ENCODE assay signal across 8 cellular contexts in genomic region chr9:16191691-16192402, GRCh38.
DNase-seq lines count a peak whose midpoint lies in the region; ATAC-seq and TF ChIP-seq lines count a peak whose summit lies in the region.

No MANE protein-coding gene starts in this region.

- no peaks in the 10 kb centered on the region for H3K4me1 Mint-ChIP-seq in activated T-cell treated with anti-CD3 and anti-CD28 coated beads, Interleukin-2, amount 50 U/mL, for 24 hours (ENCODE audit: low read depth)
- H3K4me1 Mint-ChIP-seq in progenitor cell of endocrine pancreas (ENCODE audit: low read depth), result peaks cover 3% of the 10 kb centered on the region
- H3K4me1 Mint-ChIP-seq in activated T-helper 17 cell treated with anti-CD3 and anti-CD28 coated beads, Interleukin-2, amount 50 U/mL, for 72 hours, result no peaks in the 10 kb centered on the region

- H3K4me3 Mint-ChIP-seq in activated T-cell treated with anti-CD3 and anti-CD28 coated beads, Interleukin-2, amount 50 U/mL, for 24 hours, result no peak overlapping the region
- H3K4me3 Mint-ChIP-seq in progenitor cell of endocrine pancreas (ENCODE audit: low read depth), result no peak overlapping the region
- no peak overlapping the region for H3K4me3 Mint-ChIP-seq in activated T-helper 17 cell treated with anti-CD3 and anti-CD28 coated beads, Interleukin-2, amount 50 U/mL, for 72 hours

- H3K9me3 Mint-ChIP-seq in activated T-cell treated with anti-CD3 and anti-CD28 coated beads, Interleukin-2, amount 50 U/mL, for 24 hours, result peaks cover 8% of the 10 kb centered on the region
- peaks cover 10% of the 10 kb centered on the region for H3K9me3 Mint-ChIP-seq in progenitor cell of endocrine pancreas (ENCODE audit: low read depth)
- peaks cover 11% of the 10 kb centered on the region for H3K9me3 Mint-ChIP-seq in activated T-helper 17 cell treated with anti-CD3 and anti-CD28 coated beads, Interleukin-2, amount 50 U/mL, for 72 hours

- ATAC-seq in HCT116, result peak; percentile 100
- no peak for ATAC-seq in activated T-helper 17 cell treated with anti-CD3 and anti-CD28 coated beads, Interleukin-2, amount 50 U/mL, for 72 hours (replicated peaks)

- H3K27me3 Mint-ChIP-seq in activated T-cell treated with anti-CD3 and anti-CD28 coated beads, Interleukin-2, amount 50 U/mL, for 24 hours, result no peaks in the 10 kb centered on the region
- peaks cover 10% of the 10 kb centered on the region for H3K27me3 Mint-ChIP-seq in progenitor cell of endocrine pancreas
- H3K27me3 Mint-ChIP-seq in activated T-helper 17 cell treated with anti-CD3 and anti-CD28 coated beads, Interleukin-2, amount 50 U/mL, for 72 hours, result no peaks in the 10 kb centered on the region

- POLR2A ChIA-PET in HCT116 (lab: Charles Lee), result no interaction called here

- peak overlapping the region; percentile 88 for H2AFZ ChIP-seq in HCT116 (ENCODE audit: low read depth, low read length, poor library complexity, severe bottlenecking)

- H3K9me3 ChIP-seq in HCT116 (ENCODE audit: control insufficient read depth in 1 of 2, insufficient read depth in 1 of 2, low read depth in 1 of 2, low read length in 2 of 2) (no peaks in the 10 kb centered on the region), cardiac muscle cell (ENCODE audit: low read depth) (no peaks in the 10 kb centered on the region)

- intact Hi-C loops in HCT116 (cut with micrococcal nuclease), result loop anchor here (5.0 to 10.0 kb wide), 2 partner anchors 733 to 1270 kb away; no protein-coding TSS in a partner anchor

- H3K9me2 ChIP-seq in HCT116 (ENCODE audit: insufficient read depth), result no peaks in the 10 kb centered on the region

- CTCF ChIA-PET in HCT116 (lab: Charles Lee), result no interaction called here

- H3K27ac ChIP-seq in HCT116 (ENCODE audit: low read depth, low read length) (no peak overlapping the region), cardiac muscle cell (no peak overlapping the region)

- BruUV-seq in HCT116 (replicated peaks; lab: Mats Ljungman, UMichigan), result no TSS peak

- no peak overlapping the region for H3K27ac Mint-ChIP-seq in activated T-cell treated with anti-CD3 and anti-CD28 coated beads, Interleukin-2, amount 50 U/mL, for 24 hours
- no peak overlapping the region for H3K27ac Mint-ChIP-seq in progenitor cell of endocrine pancreas
- no peak overlapping the region for H3K27ac Mint-ChIP-seq in activated T-helper 17 cell treated with anti-CD3 and anti-CD28 coated beads, Interleukin-2, amount 50 U/mL, for 72 hours

- TF ChIP-seq POLR2A in HCT116 (IDR thresholded peaks at IDR 0.05; ENCODE audit: borderline replicate concordance, extremely low read depth, insufficient read depth, insufficient read length), result no peak

- no peaks in the 10 kb centered on the region for H3K79me2 ChIP-seq in HCT116 (ENCODE audit: insufficient read depth, low read length)

- RAD21 ChIA-PET in HCT116 (lab: Charles Lee; ENCODE audit: low non-redundant PET in 1 of 2, low total read pairs in 2 of 2, uncharacterized antibody in 2 of 2, unreplicated experiment in 2 of 2), result no interaction called here

- H3K4me1 ChIP-seq in HCT116 (ENCODE audit: control insufficient read depth in 1 of 2, insufficient read depth in 2 of 2, low read length in 2 of 2), result peaks cover 0 to 5% of the 10 kb centered on the region in 2 experiments; a peak in 1 of 4 replicates
- no peaks in the 10 kb centered on the region for H3K4me1 ChIP-seq in cardiac muscle cell (ENCODE audit: low read depth)

- H3K27me3 ChIP-seq in HCT116 (ENCODE audit: insufficient read depth, low read length) (no peaks in the 10 kb centered on the region), cardiac muscle cell (peaks cover 9% of the 10 kb centered on the region)

- H3K4me3 ChIP-seq in HCT116 (replicated peaks in 1 of 2; ENCODE audit: low read depth in 1 of 2, low read length in 2 of 2) (no peak overlapping the region), cardiac muscle cell (no peak overlapping the region)

- peak; percentile 20 to 80 (median 71); a peak in 5 of 6 replicates for TF ChIP-seq CTCF in HCT116 (IDR thresholded peaks at IDR 0.05 in 2 of 3, conservative IDR thresholded peaks at IDR 0.05 in 1 of 3; ENCODE audit: borderline replicate concordance in 1 of 3, insufficient read depth in 1 of 3, low read depth in 2 of 3, low read length in 2 of 3)
- TF ChIP-seq CTCF in cardiac muscle cell (IDR thresholded peaks at IDR 0.05; ENCODE audit: low read depth, low read length), result peak; percentile 86
- peak; percentile 92 for TF ChIP-seq CTCF in progenitor cell of endocrine pancreas (IDR thresholded peaks at IDR 0.05; ENCODE audit: unreplicated experiment)

- TF ChIP-seq RAD21 in HCT116 (IDR thresholded peaks at IDR 0.05; ENCODE audit: low read depth), result peak; percentile 71

- no peak overlapping the region for H3K9ac ChIP-seq in HCT116 (ENCODE audit: low read length)

- no peaks in the 10 kb centered on the region for H4K20me1 ChIP-seq in HCT116 (ENCODE audit: insufficient read depth)

- DNase-seq in NCI-H2171 treated with DMSO at 0.1 percent for 48 hours (lab: John Stamatoyannopoulos, UW) (peak; percentile 24), NCI-H2171 (lab: John Stamatoyannopoulos, UW) (no peak), HCT116 (ENCODE audit: low read depth, low spot score) (peak; percentile 16), NCI-H2107 (lab: John Stamatoyannopoulos, UW) (peak; percentile 57), cardiac muscle cell (ENCODE audit: low read depth in 1 of 2, low spot score in 1 of 2) (peak; percentile 76 to 95), progenitor cell of endocrine pancreas (ENCODE audit: low spot score, unreplicated experiment) (peak; percentile 69)
- peak; percentile 39 for DNase-seq in activated T-cell treated with anti-CD3 and anti-CD28 coated beads, Interleukin-2, amount 50 U/mL, for 24 hours

- no peaks in the 10 kb centered on the region for H3K36me3 ChIP-seq in HCT116 (ENCODE audit: control insufficient read depth in 1 of 2, insufficient read depth in 2 of 2, low read length in 2 of 2)
- no peaks in the 10 kb centered on the region for H3K36me3 ChIP-seq in cardiac muscle cell

- no peaks in the 10 kb centered on the region for H3K36me3 Mint-ChIP-seq in activated T-cell treated with anti-CD3 and anti-CD28 coated beads, Interleukin-2, amount 50 U/mL, for 24 hours (ENCODE audit: low read depth)
- peaks cover 2% of the 10 kb centered on the region for H3K36me3 Mint-ChIP-seq in progenitor cell of endocrine pancreas (ENCODE audit: insufficient read depth)
- no peaks in the 10 kb centered on the region for H3K36me3 Mint-ChIP-seq in activated T-helper 17 cell treated with anti-CD3 and anti-CD28 coated beads, Interleukin-2, amount 50 U/mL, for 72 hours (ENCODE audit: low read depth)

- H3K4me2 ChIP-seq in HCT116 (ENCODE audit: low read length), result peak overlapping the region; percentile 63

TF ChIP-seq in HCT116, 20 proteins besides CTCF, POLR2A, EP300 and RAD21 (continues in another document):
- TF ChIP-seq TCF7L2 (IDR thresholded peaks at IDR 0.05; ENCODE audit: borderline replicate concordance, extremely low read depth, insufficient read depth, insufficient read length), result no peak
- TF ChIP-seq ZFX (IDR thresholded peaks at IDR 0.05), result no peak
- no peak for TF ChIP-seq FOSL1 (IDR thresholded peaks at IDR 0.05; ENCODE audit: low read depth)
- TF ChIP-seq POLR2AphosphoS5 (IDR thresholded peaks at IDR 0.05; ENCODE audit: low read depth, low read length), result no peak
- no peak for TF ChIP-seq REST (IDR thresholded peaks at IDR 0.05; ENCODE audit: low read depth)
- no peak for TF ChIP-seq CBX3 (IDR thresholded peaks at IDR 0.05; ENCODE audit: low read depth)
- TF ChIP-seq SP1 (IDR thresholded peaks at IDR 0.05; ENCODE audit: low read depth), result no peak
- no peak for TF ChIP-seq YY1 (IDR thresholded peaks at IDR 0.05; ENCODE audit: extremely low read depth, insufficient replicate concordance, low read depth, low read length)
- no peak for TF ChIP-seq EZH2phosphoT487 (IDR thresholded peaks at IDR 0.05; ENCODE audit: borderline replicate concordance)
- no peak for TF ChIP-seq ZBTB33 (IDR thresholded peaks at IDR 0.05; ENCODE audit: extremely low read depth, insufficient replicate concordance, low read length)
- TF ChIP-seq SIN3A (IDR thresholded peaks at IDR 0.05; ENCODE audit: low read depth), result no peak
